18 cellular contexts compared by ENCODE assay signal in genomic region chr3:119759962-119760361, GRCh38. TPM values are rescaled to one million over a fixed set of nuclear protein-coding genes. Genes with fewer than 3 reads are reported as not detected.
DNase-seq lines count a peak whose midpoint lies in the region; ATAC-seq, FAIRE-seq and TF ChIP-seq lines count a peak whose summit lies in the region.
"Had no signal": no experiment of that assay in that cellular context is flagged by ENCODE, and none has a peak within 500 bp of the region (broad histone marks: within the 10 kb centered on the region; RNA-seq: fewer than 3 reads in every experiment).

No MANE protein-coding gene starts in this region.

- DNase-seq in T-helper 17 cell = no peak
- no peak for DNase-seq in activated naive CD4-positive, alpha-beta T cell treated with Interleukin-2 at 50 U/mL for 16 hours
- DNase-seq in CD14-positive monocyte (ENCODE audit: low spot score) = no peak
- DNase-seq in GM12892 (ENCODE audit: insufficient read length) = no peak
- DNase-seq: activated naive CD8-positive, alpha-beta T cell treated with anti-CD3 and anti-CD28 coated beads, Interleukin-2, amount 10 ng/mL, durations not matched to agents 7 days and 5 days; central memory CD4-positive, alpha-beta T cell; GDM1; glutamatergic neuron; psoas muscle; stimulated activated CD4-positive, alpha-beta T cell treated with anti-CD3 and anti-CD28 coated beads, Interleukin-1b, Interleukin-23, amount 100 ng/mL, for 48 hours; WERI-Rb-1 had no signal

- H3K27ac Mint-ChIP-seq in T-helper 17 cell (no peak overlapping the region), CD14-positive monocyte (no peak overlapping the region)
- H3K27ac Mint-ChIP-seq: activated naive CD8-positive, alpha-beta T cell treated with anti-CD3 and anti-CD28 coated beads, Interleukin-2, amount 10 ng/mL, durations not matched to agents 7 days and 5 days; type B pancreatic cell had no signal

- H3K9me3 Mint-ChIP-seq in CD14-positive monocyte = peaks cover 1 to 15% (median 11%) of the 10 kb centered on the region in 7 donors

- no peak for FAIRE-seq in GM12892 (lab: Jason Lieb, UNC)
- FAIRE-seq: endothelial cell of umbilical vein had no signal

- no peak for TF ChIP-seq CTCF in CD14-positive monocyte (IDR thresholded peaks at IDR 0.05)

- ATAC-seq in GM18498 (IDR thresholded peaks at IDR 0.05; ENCODE audit: unreplicated experiment) (peak; percentile 77), GM19397 (IDR thresholded peaks at IDR 0.05; ENCODE audit: unreplicated experiment) (peak; percentile 79), HG02610 (IDR thresholded peaks at IDR 0.05; ENCODE audit: unreplicated experiment) (peak; percentile 88), HG03135 (IDR thresholded peaks at IDR 0.05; ENCODE audit: unreplicated experiment) (peak; percentile 80), T-helper 17 cell (no peak)
- ATAC-seq: psoas muscle had no signal

- intact Hi-C loops in CD14-positive monocyte (cut with micrococcal nuclease) = no loop called here

- H3K27me3 Mint-ChIP-seq in T-helper 17 cell (peaks cover 8% of the 10 kb centered on the region), CD14-positive monocyte (ENCODE audit: low read depth in 3 of 3) (peaks cover 0 to 2% (median 1%) of the 10 kb centered on the region in 3 donors)
- H3K27me3 Mint-ChIP-seq: type B pancreatic cell had no signal

- H3K4me1 Mint-ChIP-seq in T-helper 17 cell (no peaks in the 10 kb centered on the region), CD14-positive monocyte (no peaks in the 10 kb centered on the region)

- no peak for TF ChIP-seq POLR2A in GM12892 (IDR thresholded peaks at IDR 0.05; ENCODE audit: low read depth, low read length)

- H3K36me3 Mint-ChIP-seq in T-helper 17 cell (ENCODE audit: low read depth) = peaks cover 7% of the 10 kb centered on the region
- no peaks in the 10 kb centered on the region for H3K36me3 Mint-ChIP-seq in CD14-positive monocyte

- H3K4me3 Mint-ChIP-seq in T-helper 17 cell (no peak overlapping the region), CD14-positive monocyte (no peak overlapping the region)
- H3K4me3 Mint-ChIP-seq: activated naive CD8-positive, alpha-beta T cell treated with anti-CD3 and anti-CD28 coated beads, Interleukin-2, amount 10 ng/mL, durations not matched to agents 7 days and 5 days; type B pancreatic cell had no signal

- no peaks in the 10 kb centered on the region for H3K9me3 ChIP-seq in T-helper 17 cell (ENCODE audit: control insufficient read depth, low read length, poor library complexity, severe bottlenecking)
- H3K9me3 ChIP-seq: psoas muscle had no signal

RNA-seq across cellular contexts. Expression of gene NR1I2, which starts 21.9 kb away (rescaled TPM):
- total RNA-seq in T-helper 17 cell = under 1 TPM in 1 of 2 donors, not detected in 1; 0.20 TPM
- polyA plus RNA-seq in CD14-positive monocyte = not detected
- 1.1 TPM for polyA plus RNA-seq in GM12892 (2012; ENCODE audit: missing spikeins)
- total RNA-seq: A172, endothelial cell of umbilical vein, psoas muscle had no signal

RNA-seq across cellular contexts. Expression of gene CFAP91, which starts 57.1 kb away (rescaled TPM):
- 1 to 10 TPM in 1 of 2 donors, under 1 TPM in 1; 0.63 to 2.7 TPM for total RNA-seq in T-helper 17 cell
- polyA plus RNA-seq in CD14-positive monocyte = under 1 TPM in 1 of 2 donors, not detected in 1; 0.14 TPM
- polyA plus RNA-seq in GM12892 (2012; ENCODE audit: missing spikeins) = 0.40 TPM
